Comparison of ENCODE assay signal across 11 cellular contexts in the genomic region with DNA sequence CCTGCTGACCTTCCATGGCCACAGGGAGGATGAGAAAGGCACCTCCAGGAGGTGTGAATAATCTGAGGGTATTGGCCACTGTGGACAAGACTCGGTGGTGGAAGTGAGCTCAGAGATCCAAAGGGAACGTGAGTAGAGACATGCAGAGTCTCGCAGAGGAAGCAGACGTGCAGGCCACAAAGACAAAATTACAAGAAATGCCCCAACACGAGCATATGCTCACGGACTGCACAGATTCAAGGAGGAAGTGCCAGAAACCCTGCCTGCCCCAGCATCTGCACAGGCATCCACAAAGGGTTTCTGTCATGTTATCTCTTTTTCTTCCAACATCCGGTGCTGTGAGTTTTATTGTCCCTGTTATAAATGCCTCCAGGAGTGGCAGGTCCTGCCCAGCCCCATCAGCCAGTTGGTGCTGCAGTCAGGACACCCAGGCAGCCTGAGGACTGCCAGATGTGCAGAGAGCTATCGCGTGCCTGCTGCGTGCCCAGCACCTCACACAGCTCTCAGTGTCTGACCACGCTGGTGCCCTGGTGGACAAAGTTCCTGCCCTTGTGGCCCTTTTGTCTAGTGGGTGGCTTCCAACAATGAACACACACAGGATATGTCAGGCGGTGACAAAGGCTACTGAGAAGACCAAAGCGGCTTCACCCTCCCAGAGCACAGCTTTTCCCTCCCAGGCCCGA. TPM values are rescaled to one million over a fixed set of nuclear protein-coding genes. Genes with fewer than 3 reads are reported as not detected.
DNase-seq lines count a peak whose midpoint lies in the region; ATAC-seq and TF ChIP-seq lines count a peak whose summit lies in the region.
"Had no signal": no experiment of that assay in that cellular context is flagged by ENCODE, and none has a peak within 500 bp of the region (broad histone marks: within the 10 kb centered on the region; RNA-seq: fewer than 3 reads in every experiment).

No MANE protein-coding gene starts in this region.

- H3K27me3 ChIP-seq in mucosa of rectum (ENCODE audit: control insufficient read depth in 2 of 2, insufficient read depth in 2 of 2, low read length in 2 of 2) (no peaks in the 10 kb centered on the region), Caco-2 (replicated peaks; ENCODE audit: control insufficient read depth, insufficient read depth, low read length) (no peaks in the 10 kb centered on the region)
- H3K27me3 ChIP-seq: thyroid gland had no signal

- intact Hi-C loops in Caco-2 (cut with micrococcal nuclease; ENCODE audit: unreplicated experiment), result no loop called here

- peaks cover 33% of the 10 kb centered on the region for H3K4me1 Mint-ChIP-seq in activated naive CD8-positive, alpha-beta T cell (ENCODE audit: low read depth)
- H3K4me1 Mint-ChIP-seq in progenitor cell of endocrine pancreas (ENCODE audit: low read depth) (peaks cover 11% of the 10 kb centered on the region), Caco-2 (ENCODE audit: low read depth, unreplicated experiment) (peaks cover 16% of the 10 kb centered on the region)

- DNase-seq in CD1c-positive myeloid dendritic cell (ENCODE audit: extremely low spot score) (peak; percentile 51), KBM-7 (peak; percentile 96), cerebellar nuclear complex (lab: John Stamatoyannopoulos, UW) (no peak), progenitor cell of endocrine pancreas (ENCODE audit: low spot score, unreplicated experiment) (no peak), Caco-2 (no peak)
- DNase-seq: thyroid gland had no signal

- no peak overlapping the region for H3K9ac ChIP-seq in mucosa of rectum (ENCODE audit: low read depth in 1 of 2, low read length in 2 of 2)
- H3K9ac ChIP-seq: parathyroid adenoma had no signal

- in situ Hi-C loops in KBM-7 (cut with MboI; ENCODE audit: low pct_unique_long_range_greater_than_20kb, low sequenced_read_pairs), result no loop called here

- H3K4me3 Mint-ChIP-seq in activated naive CD8-positive, alpha-beta T cell, result peak overlapping the region; percentile 25
- no peak overlapping the region for H3K4me3 Mint-ChIP-seq in progenitor cell of endocrine pancreas (ENCODE audit: low read depth)
- no peak overlapping the region for H3K4me3 Mint-ChIP-seq in Caco-2 (ENCODE audit: unreplicated experiment)

- BruUV-seq in Caco-2 (replicated peaks; lab: Mats Ljungman, UMichigan), result no TSS peak

- peak overlapping the region; percentile 30 to 38 for H3K27ac ChIP-seq in mucosa of rectum (ENCODE audit: low read depth in 2 of 2, low read length in 2 of 2)
- H3K27ac ChIP-seq: parathyroid adenoma, thyroid gland had no signal

- no peaks in the 10 kb centered on the region for H3K9me3 Mint-ChIP-seq in activated naive CD8-positive, alpha-beta T cell (ENCODE audit: low read depth)
- H3K9me3 Mint-ChIP-seq in progenitor cell of endocrine pancreas (ENCODE audit: low read depth) (no peaks in the 10 kb centered on the region), Caco-2 (ENCODE audit: unreplicated experiment) (no peaks in the 10 kb centered on the region)

- H3K36me3 ChIP-seq in mucosa of rectum (ENCODE audit: control insufficient read depth in 2 of 2, insufficient read depth in 2 of 2, low read length in 2 of 2), result peaks cover 19 to 28% of the 10 kb centered on the region in 2 donors
- no peaks in the 10 kb centered on the region; the same call in 1 of the 2 replicates for H3K36me3 ChIP-seq in Caco-2 (ENCODE audit: control insufficient read depth, insufficient read depth, low read length)

- H3K27me3 Mint-ChIP-seq in activated naive CD8-positive, alpha-beta T cell, result no peaks in the 10 kb centered on the region
- H3K27me3 Mint-ChIP-seq in progenitor cell of endocrine pancreas (no peaks in the 10 kb centered on the region), Caco-2 (ENCODE audit: insufficient read depth, unreplicated experiment) (no peaks in the 10 kb centered on the region)

- no peak for TF ChIP-seq CTCF in progenitor cell of endocrine pancreas (IDR thresholded peaks at IDR 0.05; ENCODE audit: unreplicated experiment)
- no peak for TF ChIP-seq CTCF in Caco-2 (IDR thresholded peaks at IDR 0.05; ENCODE audit: insufficient read depth in 1 of 2, low read depth in 1 of 2, low read length in 1 of 2, severe bottlenecking in 1 of 2, unreplicated experiment in 1 of 2)

- no peak for ATAC-seq in HG02973 (IDR thresholded peaks at IDR 0.05; ENCODE audit: unreplicated experiment)
- ATAC-seq: GM12878 had no signal

- POLR2A ChIA-PET in Caco-2 (lab: Charles Lee), result no interaction called here

- H3K27ac Mint-ChIP-seq in activated naive CD8-positive, alpha-beta T cell, result peak overlapping the region; percentile 84
- H3K27ac Mint-ChIP-seq in progenitor cell of endocrine pancreas (no peak overlapping the region), Caco-2 (ENCODE audit: unreplicated experiment) (no peak overlapping the region)

- H3K4me1 ChIP-seq in mucosa of rectum (ENCODE audit: control insufficient read depth in 2 of 2, insufficient read depth in 2 of 2, low read length in 2 of 2) (peaks cover 18% of the 10 kb centered on the region in 2 donors), Caco-2 (peaks cover 7% of the 10 kb centered on the region; the same call in 1 of the 2 replicates)

- peaks cover 9% of the 10 kb centered on the region for H3K36me3 Mint-ChIP-seq in activated naive CD8-positive, alpha-beta T cell
- H3K36me3 Mint-ChIP-seq in progenitor cell of endocrine pancreas (ENCODE audit: insufficient read depth) (no peaks in the 10 kb centered on the region), Caco-2 (ENCODE audit: insufficient read depth, unreplicated experiment) (peaks cover 12% of the 10 kb centered on the region)

- CTCF ChIA-PET in Caco-2 (lab: Charles Lee), result no interaction called here

- H3K4me3 ChIP-seq in mucosa of rectum (ENCODE audit: low read length in 2 of 2) (no peak overlapping the region), Caco-2 (ENCODE audit: low read depth, low read length) (no peak overlapping the region)
- H3K4me3 ChIP-seq: GM12878, thyroid gland had no signal

- H3K9me3 ChIP-seq in mucosa of rectum (ENCODE audit: control insufficient read depth in 2 of 2, low read length in 2 of 2) (no peaks in the 10 kb centered on the region), Caco-2 (no peaks in the 10 kb centered on the region)
- H3K9me3 ChIP-seq: thyroid gland had no signal

RNA-seq across cellular contexts. Expression of a gene that starts 34.0 kb away (rescaled TPM):
- total RNA-seq in progenitor cell of endocrine pancreas (9.3 and 10.6 TPM in 2 replicates), Caco-2 (2022) (10.5 and 12.4 TPM in 2 replicates)

RNA-seq across cellular contexts. Expression of a gene that starts 50.1 kb away (rescaled TPM):
- 1,416 and 1,451 TPM in 2 replicates for total RNA-seq in progenitor cell of endocrine pancreas
- 1,082 and 1,106 TPM in 2 replicates for total RNA-seq in Caco-2 (2022)

Comparison
In these comparisons a context has a peak if more than half of its experiments do, and no peak if none do; other contexts are left out.
1. DNase-seq: peak in CD1c-positive myeloid dendritic cell (single experiment) and KBM-7 (single experiment); none in cerebellar nuclear complex (0 of 2), progenitor cell of endocrine pancreas (single experiment) and Caco-2 (0 of 2).